In the genomic region with DNA sequence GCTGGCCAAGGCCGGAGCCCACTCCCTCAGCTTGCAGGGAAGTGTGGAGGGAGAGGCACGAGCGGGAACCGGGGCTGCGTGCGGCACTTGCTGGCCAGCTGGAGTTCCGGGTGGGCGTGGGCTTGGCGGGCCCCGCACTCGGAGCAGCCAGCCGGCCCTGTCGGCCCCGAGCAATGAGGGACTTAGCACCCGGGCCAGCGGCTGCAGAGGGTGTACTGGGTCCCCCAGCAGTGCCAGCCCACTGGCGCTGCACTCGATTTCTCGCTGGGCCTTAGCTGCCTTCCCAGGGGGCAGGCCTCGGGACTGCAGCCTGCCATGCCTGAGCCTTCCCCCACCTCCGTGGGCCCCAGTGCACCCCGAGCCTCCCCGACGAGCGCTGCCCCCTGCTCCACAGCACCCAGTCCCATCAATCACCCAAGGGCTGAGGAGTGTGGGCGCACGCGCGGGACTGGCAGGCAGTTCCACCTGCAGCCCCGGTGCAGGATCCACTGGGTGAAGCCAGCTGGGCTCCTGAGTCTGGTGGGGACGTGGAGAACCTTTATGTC, we compare ENCODE assay signal across 10 cellular contexts. TPM values are rescaled to one million over a fixed set of nuclear protein-coding genes. Genes with fewer than 3 reads are reported as not detected.
DNase-seq lines count a peak whose midpoint lies in the region; ATAC-seq and TF ChIP-seq lines count a peak whose summit lies in the region.
"Not testable (repeated sequence)": the region's sequence is repeated elsewhere in the genome, so short reads cannot be mapped to it uniquely, and the experiment has no call there.
"Had no signal": no experiment of that assay in that cellular context is flagged by ENCODE, and none has a peak within 500 bp of the region (broad histone marks: within the 10 kb centered on the region; RNA-seq: fewer than 3 reads in every experiment).

No MANE protein-coding gene starts in this region.

- DNase-seq in CD4-positive, alpha-beta T cell; activated CD8-positive, alpha-beta T cell treated with anti-CD3 and anti-CD28 coated beads, Interleukin-2, amount 10 ng/mL, durations not matched to agents 7 days and 5 days; activated naive CD8-positive, alpha-beta T cell treated with anti-CD3 and anti-CD28 coated beads, Interleukin-2, amount 10 ng/mL, durations not matched to agents 7 days and 5 days; effector memory CD8-positive, alpha-beta T cell; natural killer cell treated with Interleukin-12 subunit alpha and Interleukin-12 subunit beta and Interleukin-15 and Interleukin-18, amount 100 ng/mL, for 72 hours (ENCODE audit: low spot score): not testable (repeated sequence)
- DNase-seq in left lobe of liver (ENCODE audit: low spot score) (peak; percentile 36), type B pancreatic cell (ENCODE audit: extremely low spot score, unreplicated experiment) (peak; percentile 45)

- peak overlapping the region; percentile 89 for H3K27ac Mint-ChIP-seq in CD4-positive, alpha-beta T cell
- peak overlapping the region; percentile 100 for H3K27ac Mint-ChIP-seq in activated CD8-positive, alpha-beta T cell treated with anti-CD3 and anti-CD28 coated beads, Interleukin-2, amount 10 ng/mL, durations not matched to agents 7 days and 5 days
- H3K27ac Mint-ChIP-seq in activated naive CD8-positive, alpha-beta T cell treated with anti-CD3 and anti-CD28 coated beads, Interleukin-2, amount 10 ng/mL, durations not matched to agents 7 days and 5 days: peak overlapping the region; percentile 100
- peak overlapping the region in 1 of 2 donors; percentile 97 for H3K27ac Mint-ChIP-seq in effector memory CD8-positive, alpha-beta T cell
- H3K27ac Mint-ChIP-seq in natural killer cell treated with Interleukin-12 subunit alpha and Interleukin-12 subunit beta and Interleukin-15 and Interleukin-18, amount 100 ng/mL, for 72 hours: peak overlapping the region; percentile 97 to 98
- H3K27ac Mint-ChIP-seq in type B pancreatic cell: not testable (repeated sequence)

- TF ChIP-seq CTCF in CD4-positive, alpha-beta T cell (IDR thresholded peaks at IDR 0.05); type B pancreatic cell (conservative IDR thresholded peaks at IDR 0.05): not testable (repeated sequence)

- ATAC-seq in CD4-positive, alpha-beta T cell (ENCODE audit: poor library complexity); activated CD8-positive, alpha-beta T cell treated with anti-CD3 and anti-CD28 coated beads, Interleukin-2, amount 10 ng/mL, durations not matched to agents 7 days and 5 days; activated naive CD8-positive, alpha-beta T cell treated with anti-CD3 and anti-CD28 coated beads, Interleukin-2, amount 10 ng/mL, durations not matched to agents 7 days and 5 days (ENCODE audit: low read depth); effector memory CD8-positive, alpha-beta T cell (replicated peaks); left lobe of liver; natural killer cell treated with Interleukin-12 subunit alpha and Interleukin-12 subunit beta and Interleukin-15 and Interleukin-18, amount 100 ng/mL, for 72 hours: not testable (repeated sequence)

- not testable (repeated sequence) for H3K27me3 ChIP-seq in CD4-positive, alpha-beta T cell (ENCODE audit: control insufficient read depth, insufficient read depth, low read length)

- H3K4me1 Mint-ChIP-seq in CD4-positive, alpha-beta T cell (ENCODE audit: low read depth): peaks cover 48% of the 10 kb centered on the region
- H3K4me1 Mint-ChIP-seq in activated CD8-positive, alpha-beta T cell treated with anti-CD3 and anti-CD28 coated beads, Interleukin-2, amount 10 ng/mL, durations not matched to agents 7 days and 5 days (ENCODE audit: low read depth): peaks cover 49% of the 10 kb centered on the region
- peaks cover 44% of the 10 kb centered on the region for H3K4me1 Mint-ChIP-seq in activated naive CD8-positive, alpha-beta T cell treated with anti-CD3 and anti-CD28 coated beads, Interleukin-2, amount 10 ng/mL, durations not matched to agents 7 days and 5 days
- peaks cover 46 to 63% of the 10 kb centered on the region in 2 donors for H3K4me1 Mint-ChIP-seq in effector memory CD8-positive, alpha-beta T cell (ENCODE audit: low read depth in 2 of 2)
- peaks cover 45 to 46% of the 10 kb centered on the region in 2 donors for H3K4me1 Mint-ChIP-seq in natural killer cell treated with Interleukin-12 subunit alpha and Interleukin-12 subunit beta and Interleukin-15 and Interleukin-18, amount 100 ng/mL, for 72 hours (ENCODE audit: low read depth in 2 of 2)
- peaks cover 26% of the 10 kb centered on the region for H3K4me1 Mint-ChIP-seq in type B pancreatic cell (ENCODE audit: unreplicated experiment)

- H3K9me3 Mint-ChIP-seq in CD4-positive, alpha-beta T cell; activated CD8-positive, alpha-beta T cell treated with anti-CD3 and anti-CD28 coated beads, Interleukin-2, amount 10 ng/mL, durations not matched to agents 7 days and 5 days (ENCODE audit: insufficient read depth); activated naive CD8-positive, alpha-beta T cell treated with anti-CD3 and anti-CD28 coated beads, Interleukin-2, amount 10 ng/mL, durations not matched to agents 7 days and 5 days; effector memory CD8-positive, alpha-beta T cell; natural killer cell treated with Interleukin-12 subunit alpha and Interleukin-12 subunit beta and Interleukin-15 and Interleukin-18, amount 100 ng/mL, for 72 hours; type B pancreatic cell: not testable (repeated sequence)

- intact Hi-C loops in CD4-positive, alpha-beta T cell (cut with DNase I, micrococcal nuclease): loop anchor here in 1 of 2 experiments (5.0 kb wide), 1 partner anchor 73 kb away; no protein-coding TSS in a partner anchor

- H3K9me3 ChIP-seq in CD4-positive, alpha-beta T cell (ENCODE audit: control insufficient read depth, low read length): not testable (repeated sequence)

- POLR2A ChIA-PET in CD4-positive, alpha-beta T cell (lab: Charles Lee): interaction anchor here (1.4 to 6.5 kb wide), 5 partner anchors 13 to 59 kb away, joined by 4 to 86 read pairs (median 7); partner anchors contain the start of genes PLAAT4 and PLAAT5
- POLR2A ChIA-PET in activated CD8-positive, alpha-beta T cell treated with anti-CD3 and anti-CD28 coated beads, Interleukin-2, amount 10 ng/mL, durations not matched to agents 7 days and 5 days (lab: Charles Lee): interaction anchor here (0.6 to 7.0 kb wide), 3 partner anchors 10 to 664 kb away, joined by 4 to 106 read pairs (median 7); partner anchors contain the start of gene PLAAT4
- POLR2A ChIA-PET in activated naive CD8-positive, alpha-beta T cell treated with anti-CD3 and anti-CD28 coated beads, Interleukin-2, amount 10 ng/mL, durations not matched to agents 7 days and 5 days (lab: Charles Lee): interaction anchor here (5.1 to 7.2 kb wide), 2 partner anchors 14 to 15 kb away, joined by 86 to 147 read pairs; partner anchors contain the start of genes PLAAT2 and PLAAT4

- CTCF ChIA-PET in CD4-positive, alpha-beta T cell (lab: Charles Lee): not testable (repeated sequence)
- CTCF ChIA-PET in activated CD8-positive, alpha-beta T cell treated with anti-CD3 and anti-CD28 coated beads, Interleukin-2, amount 10 ng/mL, durations not matched to agents 7 days and 5 days (lab: Charles Lee): interaction anchor here (1.3 to 4.8 kb wide), 4 partner anchors 13 to 71 kb away, joined by 3 to 39 read pairs (median 18); partner anchors contain the start of genes PLAAT2 and PLAAT4

- not testable (repeated sequence) for H3K4me3 Mint-ChIP-seq in CD4-positive, alpha-beta T cell; activated CD8-positive, alpha-beta T cell treated with anti-CD3 and anti-CD28 coated beads, Interleukin-2, amount 10 ng/mL, durations not matched to agents 7 days and 5 days; activated naive CD8-positive, alpha-beta T cell treated with anti-CD3 and anti-CD28 coated beads, Interleukin-2, amount 10 ng/mL, durations not matched to agents 7 days and 5 days; natural killer cell treated with Interleukin-12 subunit alpha and Interleukin-12 subunit beta and Interleukin-15 and Interleukin-18, amount 100 ng/mL, for 72 hours; type B pancreatic cell
- peak overlapping the region; percentile 78 to 80 for H3K4me3 Mint-ChIP-seq in effector memory CD8-positive, alpha-beta T cell

- H3K27ac ChIP-seq in CD4-positive, alpha-beta T cell (ENCODE audit: low read depth, low read length): not testable (repeated sequence)

- peaks cover 29% of the 10 kb centered on the region for H3K36me3 Mint-ChIP-seq in CD4-positive, alpha-beta T cell (ENCODE audit: low read depth)
- H3K36me3 Mint-ChIP-seq in activated CD8-positive, alpha-beta T cell treated with anti-CD3 and anti-CD28 coated beads, Interleukin-2, amount 10 ng/mL, durations not matched to agents 7 days and 5 days (ENCODE audit: low read depth): peaks cover 44% of the 10 kb centered on the region
- H3K36me3 Mint-ChIP-seq in activated naive CD8-positive, alpha-beta T cell treated with anti-CD3 and anti-CD28 coated beads, Interleukin-2, amount 10 ng/mL, durations not matched to agents 7 days and 5 days: peaks cover 32% of the 10 kb centered on the region
- H3K36me3 Mint-ChIP-seq in effector memory CD8-positive, alpha-beta T cell (ENCODE audit: insufficient read depth): peaks cover 58% of the 10 kb centered on the region
- H3K36me3 Mint-ChIP-seq in natural killer cell treated with Interleukin-12 subunit alpha and Interleukin-12 subunit beta and Interleukin-15 and Interleukin-18, amount 100 ng/mL, for 72 hours; type B pancreatic cell: not testable (repeated sequence)

- not testable (repeated sequence) for H3K27me3 Mint-ChIP-seq in CD4-positive, alpha-beta T cell; activated CD8-positive, alpha-beta T cell treated with anti-CD3 and anti-CD28 coated beads, Interleukin-2, amount 10 ng/mL, durations not matched to agents 7 days and 5 days (ENCODE audit: low read depth); activated naive CD8-positive, alpha-beta T cell treated with anti-CD3 and anti-CD28 coated beads, Interleukin-2, amount 10 ng/mL, durations not matched to agents 7 days and 5 days; effector memory CD8-positive, alpha-beta T cell; natural killer cell treated with Interleukin-12 subunit alpha and Interleukin-12 subunit beta and Interleukin-15 and Interleukin-18, amount 100 ng/mL, for 72 hours; type B pancreatic cell

RNA-seq across cellular contexts. Expression of gene PLAAT2, which starts 13.0 kb away (rescaled TPM):
- under 1 TPM; 0.34 to 0.49 TPM for total RNA-seq in CD4-positive, alpha-beta T cell
- total RNA-seq in activated CD8-positive, alpha-beta T cell treated with anti-CD3 and anti-CD28 coated beads, Interleukin-2, amount 10 ng/mL, durations not matched to agents 7 days and 5 days: under 1 TPM in 1 of 2 experiments, not detected in 1; 0.57 TPM
- total RNA-seq in activated naive CD8-positive, alpha-beta T cell treated with anti-CD3 and anti-CD28 coated beads, Interleukin-2, amount 10 ng/mL, durations not matched to agents 7 days and 5 days: under 1 TPM in 1 of 2 experiments, not detected in 1; 0.58 TPM
- 1.2 TPM for total RNA-seq in left lobe of liver
- total RNA-seq in natural killer cell treated with Interleukin-12 subunit alpha and Interleukin-12 subunit beta and Interleukin-15 and Interleukin-18, amount 100 ng/mL, for 72 hours: 1 to 10 TPM in 1 of 2 donors, not detected in 1; 1.4 TPM
- total RNA-seq in type B pancreatic cell (ENCODE audit: low replicate concordance): 6.0 and 7.8 TPM in 2 replicates
- total RNA-seq: CD4-positive, alpha-beta memory T cell; H1; IMR-90 had no signal

RNA-seq across cellular contexts. Expression of gene PLAAT4, which starts 13.6 kb away (rescaled TPM):
- total RNA-seq in CD4-positive, alpha-beta T cell: 10 to 100 TPM; 80.4 to 82.4 TPM
- 10 to 100 TPM; 97.5 to 99.8 TPM for total RNA-seq in activated CD8-positive, alpha-beta T cell treated with anti-CD3 and anti-CD28 coated beads, Interleukin-2, amount 10 ng/mL, durations not matched to agents 7 days and 5 days
- 100 to 1,000 TPM; 156 to 158 TPM for total RNA-seq in activated naive CD8-positive, alpha-beta T cell treated with anti-CD3 and anti-CD28 coated beads, Interleukin-2, amount 10 ng/mL, durations not matched to agents 7 days and 5 days
- total RNA-seq in left lobe of liver: 47.6 TPM
- total RNA-seq in natural killer cell treated with Interleukin-12 subunit alpha and Interleukin-12 subunit beta and Interleukin-15 and Interleukin-18, amount 100 ng/mL, for 72 hours: 100 to 1,000 TPM in 1 of 2 donors, 10 to 100 TPM in 1; 42.5 to 193 TPM
- total RNA-seq in type B pancreatic cell (ENCODE audit: low replicate concordance): 131 and 152 TPM in 2 replicates

RNA-seq across cellular contexts. Expression of gene LGALS12, which starts 44.3 kb away (rescaled TPM):
- total RNA-seq in CD4-positive, alpha-beta T cell: not detected
- not detected for total RNA-seq in activated CD8-positive, alpha-beta T cell treated with anti-CD3 and anti-CD28 coated beads, Interleukin-2, amount 10 ng/mL, durations not matched to agents 7 days and 5 days
- not detected for total RNA-seq in activated naive CD8-positive, alpha-beta T cell treated with anti-CD3 and anti-CD28 coated beads, Interleukin-2, amount 10 ng/mL, durations not matched to agents 7 days and 5 days
- not detected for total RNA-seq in left lobe of liver
- total RNA-seq in natural killer cell treated with Interleukin-12 subunit alpha and Interleukin-12 subunit beta and Interleukin-15 and Interleukin-18, amount 100 ng/mL, for 72 hours: under 1 TPM in 1 of 2 donors, not detected in 1; 0.59 TPM
- 0.34 TPM in 1 of 2 replicates, not detected in the other for total RNA-seq in type B pancreatic cell (ENCODE audit: low replicate concordance)
- total RNA-seq: CD4-positive, alpha-beta memory T cell; IMR-90 had no signal

RNA-seq across cellular contexts. Expression of gene PLAAT5, which starts 59.3 kb away (rescaled TPM):
- under 1 TPM in 1 of 2 experiments, not detected in 1; 0.16 TPM for total RNA-seq in CD4-positive, alpha-beta T cell
- under 1 TPM; 0.11 to 0.68 TPM for total RNA-seq in activated CD8-positive, alpha-beta T cell treated with anti-CD3 and anti-CD28 coated beads, Interleukin-2, amount 10 ng/mL, durations not matched to agents 7 days and 5 days
- under 1 TPM; 0.43 to 0.44 TPM for total RNA-seq in activated naive CD8-positive, alpha-beta T cell treated with anti-CD3 and anti-CD28 coated beads, Interleukin-2, amount 10 ng/mL, durations not matched to agents 7 days and 5 days
- total RNA-seq in left lobe of liver (not detected), type B pancreatic cell (ENCODE audit: low replicate concordance) (2.0 and 9.9 TPM in 2 replicates)
- under 1 TPM in 1 of 2 donors, not detected in 1; 0.36 TPM for total RNA-seq in natural killer cell treated with Interleukin-12 subunit alpha and Interleukin-12 subunit beta and Interleukin-15 and Interleukin-18, amount 100 ng/mL, for 72 hours
- total RNA-seq: CD4-positive, alpha-beta memory T cell; IMR-90 had no signal
